ENCODE assay signal across 26 cellular contexts in genomic region chr2:130806370-130806769, GRCh38. TPM values are rescaled to one million over a fixed set of nuclear protein-coding genes. Genes with fewer than 3 reads are reported as not detected.
DNase-seq lines count a peak whose midpoint lies in the region; FAIRE-seq and TF ChIP-seq lines count a peak whose summit lies in the region.
"Had no signal": no experiment of that assay in that cellular context is flagged by ENCODE, and none has a peak within 500 bp of the region (broad histone marks: within the 10 kb centered on the region; RNA-seq: fewer than 3 reads in every experiment).

No MANE protein-coding gene starts in this region.

- H3K79me2 ChIP-seq in H1 (ENCODE audit: control insufficient read depth in 1 of 2, insufficient read depth in 2 of 2, low read length in 2 of 2) = no peaks in the 10 kb centered on the region

- no peak overlapping the region for H2AK5ac ChIP-seq in H1 (ENCODE audit: low read depth, low read length)

- H3K4me2 ChIP-seq in H1 (ENCODE audit: insufficient read depth in 1 of 2, low read depth in 2 of 2, low read length in 2 of 2) = no peak overlapping the region
- H3K4me2 ChIP-seq: SK-N-SH had no signal

- TF ChIP-seq EP300 in H1 (IDR thresholded peaks at IDR 0.05; ENCODE audit: borderline replicate concordance in 1 of 2, low read depth in 2 of 2, low read length in 2 of 2) = no peak

- no peaks in the 10 kb centered on the region for H3K79me1 ChIP-seq in H1 (ENCODE audit: low read depth, low read length)

- TF ChIP-seq POLR2A in H1 (IDR thresholded peaks at IDR 0.05; ENCODE audit: control extremely low read depth in 1 of 2, low read depth in 2 of 2, low read length in 2 of 2) = no peak

- no peaks in the 10 kb centered on the region for H3K23me2 ChIP-seq in H1 (ENCODE audit: low read depth, low read length)

- no peak overlapping the region for H2BK12ac ChIP-seq in H1 (ENCODE audit: low read depth, low read length)

- no peak overlapping the region for H3K14ac ChIP-seq in H1 (ENCODE audit: insufficient read length)

- no peak overlapping the region for H3K18ac ChIP-seq in H1 (ENCODE audit: extremely low read depth, low read length)

- no peak overlapping the region for H4K8ac ChIP-seq in H1 (ENCODE audit: extremely low read depth, insufficient read depth, low read length)

- no peak overlapping the region for H2BK5ac ChIP-seq in H1 (ENCODE audit: low read depth, low read length)

- 0 out of 2 replicates have a peak overlapping the region, but pooled peaks have one; percentile 61 for H2BK20ac ChIP-seq in H1 (ENCODE audit: low read length)

- H2BK120ac ChIP-seq in H1 (replicated peaks; ENCODE audit: low read depth, low read length) = no peak overlapping the region

- H4K5ac ChIP-seq in H1 (ENCODE audit: insufficient read length, low read depth, low read length) = no peak overlapping the region

- H3K9me3 ChIP-seq in H1 (ENCODE audit: insufficient read depth in 2 of 2, low read depth in 1 of 2, low read length in 1 of 2) = no peaks in the 10 kb centered on the region
- H3K9me3 ChIP-seq: left lung, right lobe of liver, SK-N-SH, uterus had no signal

- H3K36me3 ChIP-seq in H1 (ENCODE audit: control insufficient read depth in 2 of 4, insufficient read depth in 4 of 4, low read length in 3 of 4) = no peaks in the 10 kb centered on the region
- H3K36me3 ChIP-seq: left lung, right lobe of liver, uterus had no signal

- peaks cover 17% of the 10 kb centered on the region for H3K27me3 Mint-ChIP-seq in activated CD4-positive, alpha-beta memory T cell treated with anti-CD3 and anti-CD28 coated beads, Interleukin-2, amount 10 ng/mL, durations not matched to agents 7 days and 5 days

- 85% methylated on average over 4 of the region's 4 CpGs; no CpG with 5 or more reads in 1 of the 2 experiments for WGBS in H1 (ENCODE audit: extremely low coverage in 1 of 2, insufficient coverage in 1 of 2, insufficient read length in 1 of 2, insufficient replicate concordance in 2 of 2, low coverage in 1 of 2, low lambda C conversion rate in 2 of 2, missing lambda C conversion rate in 1 of 2), 2 experiments

- no peak overlapping the region for H3K9ac ChIP-seq in H1 (replicated peaks in 1 of 4; ENCODE audit: extremely low read depth in 1 of 4, low read depth in 3 of 4, low read length in 3 of 4)
- H3K9ac ChIP-seq: SK-N-SH had no signal

- H3K27ac Mint-ChIP-seq in activated CD4-positive, alpha-beta memory T cell treated with anti-CD3 and anti-CD28 coated beads, Interleukin-2, amount 10 ng/mL, durations not matched to agents 7 days and 5 days = no peak overlapping the region
- H3K27ac Mint-ChIP-seq: activated T-cell treated with anti-CD3 and anti-CD28 coated beads, Interleukin-2, amount 50 U/mL, for 24 hours; progenitor cell of endocrine pancreas; stimulated activated memory B cell treated with anti-CD40 and anti-IgM and Interleukin-4, amounts not matched to agents 10 μg/mL and 1 μg/mL and 100 μg/mL, for 72 hours; T-helper 1 cell treated with Interleukin-12 subunit alpha and Interleukin-12 subunit beta and Interleukin-4 antibody, amounts not matched to agents 30 μg/mL and 1 μg/mL, for 36 hours had no signal

- H4K20me1 ChIP-seq in H1 (replicated peaks in 1 of 2; ENCODE audit: control insufficient read depth in 1 of 2, insufficient read depth in 2 of 2, low read length in 2 of 2) = no peaks in the 10 kb centered on the region

- no peaks in the 10 kb centered on the region for H3K36me3 Mint-ChIP-seq in activated CD4-positive, alpha-beta memory T cell treated with anti-CD3 and anti-CD28 coated beads, Interleukin-2, amount 10 ng/mL, durations not matched to agents 7 days and 5 days (ENCODE audit: low read depth)
- H3K36me3 Mint-ChIP-seq: stimulated activated memory B cell treated with anti-CD40 and anti-IgM and Interleukin-4, amounts not matched to agents 10 μg/mL and 1 μg/mL and 100 μg/mL, for 72 hours had no signal

- no peak overlapping the region for H3K4me3 ChIP-seq in H1 (ENCODE audit: extremely low read depth in 1 of 4, insufficient read depth in 2 of 4, low read depth in 3 of 4, low read length in 4 of 4)
- H3K4me3 ChIP-seq: left lung, right lobe of liver, uterus had no signal

- no peak overlapping the region for H2BK15ac ChIP-seq in H1 (ENCODE audit: low read length)

- no peak overlapping the region for H3K23ac ChIP-seq in H1 (ENCODE audit: insufficient read length)

- H3K4me3 Mint-ChIP-seq in activated CD4-positive, alpha-beta memory T cell treated with anti-CD3 and anti-CD28 coated beads, Interleukin-2, amount 10 ng/mL, durations not matched to agents 7 days and 5 days = no peak overlapping the region
- H3K4me3 Mint-ChIP-seq: activated T-cell treated with anti-CD3 and anti-CD28 coated beads, Interleukin-2, amount 50 U/mL, for 24 hours; stimulated activated memory B cell treated with anti-CD40 and anti-IgM and Interleukin-4, amounts not matched to agents 10 μg/mL and 1 μg/mL and 100 μg/mL, for 72 hours; T-helper 1 cell treated with Interleukin-12 subunit alpha and Interleukin-12 subunit beta and Interleukin-4 antibody, amounts not matched to agents 30 μg/mL and 1 μg/mL, for 36 hours had no signal

- H3K27me3 ChIP-seq in H1 (replicated peaks in 1 of 4; ENCODE audit: control insufficient read depth in 3 of 4, extremely low read depth in 1 of 4, insufficient read depth in 3 of 4, low read length in 3 of 4) = no peaks in the 10 kb centered on the region
- H3K27me3 ChIP-seq: right lobe of liver, uterus had no signal

- H3K4ac ChIP-seq in H1 (replicated peaks; ENCODE audit: insufficient read length, low read depth, low read length) = no peak overlapping the region

- POLR2A ChIA-PET in H1 (lab: Charles Lee; ENCODE audit: partially characterized antibody) = interaction anchor here (1.2 kb wide), 1 partner anchor 47 kb away, joined by 3 read pairs; no protein-coding TSS in a partner anchor
- POLR2A ChIA-PET in activated CD4-positive, alpha-beta memory T cell treated with anti-CD3 and anti-CD28 coated beads, Interleukin-2, amount 10 ng/mL, durations not matched to agents 7 days and 5 days (lab: Charles Lee) = no interaction called here

- TF ChIP-seq RAD21 in H1 (IDR thresholded peaks at IDR 0.05 in 1 of 2, conservative IDR thresholded peaks at IDR 0.05 in 1 of 2; ENCODE audit: low read depth in 2 of 2, low read length in 2 of 2) = no peak

- no peak overlapping the region for H4K91ac ChIP-seq in H1 (replicated peaks; ENCODE audit: insufficient read length, low read length)

- H2AFZ ChIP-seq in H1 (ENCODE audit: low read length) = no peak overlapping the region; the same call in 1 of the 2 replicates

- DNase-seq in NCI-H146 treated with DMSO at 0.1 percent for 48 hours (lab: John Stamatoyannopoulos, UW; ENCODE audit: unreplicated experiment) = peak; percentile 6
- DNase-seq in NCI-H146 (lab: John Stamatoyannopoulos, UW) = no peak
- DNase-seq in COR-L47 (lab: John Stamatoyannopoulos, UW) = peak; percentile 36
- DNase-seq in NCI-H2171 treated with DMSO at 0.1 percent for 48 hours (lab: John Stamatoyannopoulos, UW) = peak; percentile 46
- DNase-seq in H1 (ENCODE audit: low read depth in 1 of 2, low spot score in 2 of 2) = no peak
- no peak for DNase-seq in activated CD4-positive, CD25-positive, alpha-beta regulatory T cell (lab: John Stamatoyannopoulos, UW)
- DNase-seq in activated CD4-positive, alpha-beta memory T cell treated with anti-CD3 and anti-CD28 coated beads, Interleukin-2, amount 10 ng/mL, durations not matched to agents 7 days and 5 days = no peak
- DNase-seq in RKO (ENCODE audit: low spot score) = no peak
- DNase-seq: activated CD8-positive, alpha-beta memory T cell treated with anti-CD3 and anti-CD28 coated beads for 24 hours; activated gamma-delta T cell; activated T-cell treated with anti-CD3 and anti-CD28 coated beads, Interleukin-2, amount 50 U/mL, for 24 hours; AML-193; left lung; mesenchymal stem cell; NCI-H1930; right lobe of liver; SK-N-SH; stimulated activated CD4-positive, alpha-beta T cell treated with anti-CD3 and anti-CD28 coated beads, Interleukin-4, amount 100 ng/mL, for 24 hours; uterus had no signal

- H3K4me1 ChIP-seq in H1 (replicated peaks in 1 of 4; ENCODE audit: control insufficient read depth in 3 of 4, insufficient read depth in 4 of 4, low read length in 3 of 4) = peaks cover 0 to 2% (median 0%) of the 10 kb centered on the region in 4 experiments; a peak in 1 of 7 replicates
- H3K4me1 ChIP-seq: left lung, right lobe of liver, uterus had no signal

- H3K27ac ChIP-seq in H1 (ENCODE audit: low read depth, low read length) = no peak overlapping the region
- H3K27ac ChIP-seq: left lung, right lobe of liver, uterus had no signal

- H3K4me1 Mint-ChIP-seq in activated CD4-positive, alpha-beta memory T cell treated with anti-CD3 and anti-CD28 coated beads, Interleukin-2, amount 10 ng/mL, durations not matched to agents 7 days and 5 days = peaks cover 18% of the 10 kb centered on the region

- no peak overlapping the region for H3K56ac ChIP-seq in H1 (replicated peaks; ENCODE audit: insufficient read length, low read depth, low read length)

- no peak for FAIRE-seq in H1 (lab: Jason Lieb, UNC)
- FAIRE-seq: A204.1 had no signal

- no peaks in the 10 kb centered on the region for H3K9me3 Mint-ChIP-seq in activated CD4-positive, alpha-beta memory T cell treated with anti-CD3 and anti-CD28 coated beads, Interleukin-2, amount 10 ng/mL, durations not matched to agents 7 days and 5 days
- H3K9me3 Mint-ChIP-seq: activated T-cell treated with anti-CD3 and anti-CD28 coated beads, Interleukin-2, amount 50 U/mL, for 24 hours; T-helper 1 cell treated with Interleukin-12 subunit alpha and Interleukin-12 subunit beta and Interleukin-4 antibody, amounts not matched to agents 30 μg/mL and 1 μg/mL, for 36 hours had no signal

- no peak for TF ChIP-seq CTCF in H1 (IDR thresholded peaks at IDR 0.05; ENCODE audit: control extremely low read depth in 1 of 3, insufficient read depth in 1 of 3, low read depth in 1 of 3, low read length in 3 of 3)

- CTCF ChIA-PET in H1 (lab: Charles Lee; ENCODE audit: partially characterized antibody) = interaction anchor here (1.3 to 1.8 kb wide), 3 partner anchors 9 to 68 kb away, joined by 3 to 4 read pairs (median 3); no protein-coding TSS in a partner anchor
- CTCF ChIA-PET in activated CD4-positive, alpha-beta memory T cell treated with anti-CD3 and anti-CD28 coated beads, Interleukin-2, amount 10 ng/mL, durations not matched to agents 7 days and 5 days (lab: Charles Lee) = interaction anchor here (1.4 kb wide), 1 partner anchor 9 kb away, joined by 3 read pairs; no protein-coding TSS in a partner anchor

RNA-seq across cellular contexts. Expression of gene ARHGEF4, which starts 30.3 kb away (rescaled TPM):
- total RNA-seq in H1 (2021; fragmentation: NEBNext Ultra II Directional; extraction: Animal tissue kit (Norgen Biotek cat#: 25700)) = 13.3 and 14.6 TPM in 2 replicates
- polyA plus RNA-seq in H1 (2011; rRNA removed) = 10.6 and 14.5 TPM in 2 replicates
- 11.0 TPM for polyA plus RNA-seq in H1 (2011; cell fraction: cytosol; rRNA removed)
- polyA plus RNA-seq in H1 (2011; cell fraction: nucleus; rRNA removed) = 54.4 TPM
- polyA plus RNA-seq in H1 (2012, experiment 1 of 2) = 10.6 to 16.4 TPM (median 15.6 TPM) in 4 replicates
- 9.9 TPM for polyA plus RNA-seq in H1 (2012, experiment 2 of 2)
- polyA plus RNA-seq in H1 (2013, experiment 1 of 2) = 12.9 TPM
- polyA plus RNA-seq in H1 (2013, experiment 2 of 2) = 10.7 TPM
- 13.4 and 18.2 TPM in 2 replicates for polyA minus RNA-seq in H1 (2011; rRNA and poly(A)+ RNA removed)
- polyA minus RNA-seq in H1 (2011; cell fraction: cytosol; rRNA and poly(A)+ RNA removed) = 8.7 TPM
- 21.4 TPM for polyA minus RNA-seq in H1 (2011; cell fraction: nucleus; rRNA and poly(A)+ RNA removed)
- total RNA-seq in activated CD4-positive, alpha-beta memory T cell treated with anti-CD3 and anti-CD28 coated beads, Interleukin-2, amount 10 ng/mL, durations not matched to agents 7 days and 5 days = under 1 TPM; 0.25 to 0.30 TPM

RNA-seq across cellular contexts. Expression of gene AMER3, which starts 51.0 kb away (rescaled TPM):
- total RNA-seq in H1 (2021; fragmentation: NEBNext Ultra II Directional; extraction: Animal tissue kit (Norgen Biotek cat#: 25700)) = 0.19 and 0.55 TPM in 2 replicates
- 0.15 and 0.17 TPM in 2 replicates for polyA plus RNA-seq in H1 (2011; rRNA removed)
- 0.06 TPM for polyA plus RNA-seq in H1 (2011; cell fraction: cytosol; rRNA removed)
- polyA plus RNA-seq in H1 (2011; cell fraction: nucleus; rRNA removed) = 0.09 TPM
- 0.08 to 0.16 TPM (median 0.10 TPM) in 4 replicates for polyA plus RNA-seq in H1 (2012, experiment 1 of 2)
- 0.10 TPM for polyA plus RNA-seq in H1 (2012, experiment 2 of 2)
- polyA plus RNA-seq in H1 (2013, experiment 1 of 2) = 0.08 TPM
- polyA plus RNA-seq in H1 (2013, experiment 2 of 2) = 0.07 TPM
- polyA minus RNA-seq in H1 (2011; rRNA and poly(A)+ RNA removed) = 0.17 and 0.35 TPM in 2 replicates
- polyA minus RNA-seq in H1 (2011; cell fraction: cytosol; rRNA and poly(A)+ RNA removed) = not detected
- polyA minus RNA-seq in H1 (2011; cell fraction: nucleus; rRNA and poly(A)+ RNA removed) = 0.20 TPM
- not detected for total RNA-seq in activated CD4-positive, alpha-beta memory T cell treated with anti-CD3 and anti-CD28 coated beads, Interleukin-2, amount 10 ng/mL, durations not matched to agents 7 days and 5 days
- total RNA-seq: HT-29, left lung, M059J, myocyte, right lobe of liver had no signal

Comparison
In these comparisons a context has a peak if more than half of its experiments do, and no peak if none do; other contexts are left out.
1. DNase-seq: peak in NCI-H146 treated with DMSO at 0.1 percent for 48 hours (single experiment), COR-L47 (single experiment) and NCI-H2171 treated with DMSO at 0.1 percent for 48 hours (single experiment); none in NCI-H146 (single experiment), H1 (0 of 2), activated CD4-positive, CD25-positive, alpha-beta regulatory T cell (0 of 4), activated CD4-positive, alpha-beta memory T cell treated with anti-CD3 and anti-CD28 coated beads, Interleukin-2, amount 10 ng/mL, durations not matched to agents 7 days and 5 days (single experiment) and RKO (single experiment).
2. RNA of gene ARHGEF4, which starts 30.3 kb away (total RNA-seq): 13.3 to 14.6 TPM in H1; 0.25 to 0.30 TPM in activated CD4-positive, alpha-beta memory T cell treated with anti-CD3 and anti-CD28 coated beads, Interleukin-2, amount 10 ng/mL, durations not matched to agents 7 days and 5 days; every median in the first group is over 10 times any median in the second.